Comparison of ENCODE assay signal across 1 cellular context in genomic region chr14:83826838-83827237, GRCh38.
TF ChIP-seq lines count a peak whose summit lies in the region.

No MANE protein-coding gene starts in this region.

TF ChIP-seq in IMR-90, 13 proteins besides CTCF, POLR2A, EP300 and RAD21:
- TF ChIP-seq MXI1 (IDR thresholded peaks at IDR 0.05; ENCODE audit: borderline replicate concordance, low read depth, low read length) = no peak
- no peak for TF ChIP-seq CEBPB (IDR thresholded peaks at IDR 0.05; ENCODE audit: low read depth, low read length)
- TF ChIP-seq MAFK (IDR thresholded peaks at IDR 0.05; ENCODE audit: low read depth, low read length) = no peak
- no peak for TF ChIP-seq FOS (IDR thresholded peaks at IDR 0.05; ENCODE audit: low read depth, low read length)
- TF ChIP-seq, protein P1, sequence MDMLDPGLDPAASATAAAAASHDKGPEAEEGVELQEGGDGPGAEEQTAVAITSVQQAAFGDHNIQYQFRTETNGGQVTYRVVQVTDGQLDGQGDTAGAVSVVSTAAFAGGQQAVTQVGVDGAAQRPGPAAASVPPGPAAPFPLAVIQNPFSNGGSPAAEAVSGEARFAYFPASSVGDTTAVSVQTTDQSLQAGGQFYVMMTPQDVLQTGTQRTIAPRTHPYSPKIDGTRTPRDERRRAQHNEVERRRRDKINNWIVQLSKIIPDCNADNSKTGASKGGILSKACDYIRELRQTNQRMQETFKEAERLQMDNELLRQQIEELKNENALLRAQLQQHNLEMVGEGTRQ (IDR thresholded peaks at IDR 0.05; ENCODE audit: low read depth, low read length) = no peak
- no peak for TF ChIP-seq CHD1 (IDR thresholded peaks at IDR 0.05; ENCODE audit: low read depth, low read length)
- TF ChIP-seq RFX5 (IDR thresholded peaks at IDR 0.05; ENCODE audit: low read depth, low read length) = no peak
- TF ChIP-seq NFE2L2 (IDR thresholded peaks at IDR 0.05; ENCODE audit: low read depth, low read length) = no peak
- TF ChIP-seq RCOR1 (IDR thresholded peaks at IDR 0.05; ENCODE audit: insufficient replicate concordance, low read length) = no peak
